In the genomic region with DNA sequence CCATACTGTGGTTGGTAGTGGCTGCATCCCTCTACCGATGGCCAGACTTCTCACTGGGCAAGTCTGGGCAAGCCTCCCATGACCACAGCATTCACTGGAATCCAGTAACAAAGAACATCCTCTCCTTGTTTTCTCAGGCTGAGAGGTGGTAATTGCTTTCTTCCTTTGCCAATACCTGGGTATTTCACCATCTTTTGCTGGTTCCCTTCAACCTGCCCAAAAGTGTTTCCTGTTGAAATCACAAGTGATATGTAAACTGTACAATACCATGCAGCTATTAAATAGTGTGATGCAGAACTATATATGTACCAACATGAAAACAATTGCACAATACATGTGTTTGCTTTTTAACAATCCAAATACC, we compare ENCODE assay signal across 9 cellular contexts. TPM values are rescaled to one million over a fixed set of nuclear protein-coding genes. Genes with fewer than 3 reads are reported as not detected.
DNase-seq lines count a peak whose midpoint lies in the region; ATAC-seq and TF ChIP-seq lines count a peak whose summit lies in the region.
"Had no signal": no experiment of that assay in that cellular context is flagged by ENCODE, and none has a peak within 500 bp of the region (broad histone marks: within the 10 kb centered on the region; RNA-seq: fewer than 3 reads in every experiment).

Gene PTCHD4, minus strand, starts transcription at position 55 of the 364 bp plus-strand sequence. CDS start 42,240 bp downstream, outside the sequence.

- H3K4me1 Mint-ChIP-seq in activated CD4-positive, alpha-beta T cell treated with anti-CD3 and anti-CD28 coated beads, Interleukin-2, amount 10 ng/mL, durations not matched to agents 24 days and 14 days: no peaks in the 10 kb centered on the region

- H3K79me2 ChIP-seq in OCI-LY3 (ENCODE audit: low read length): no peaks in the 10 kb centered on the region
- no peaks in the 10 kb centered on the region for H3K79me2 ChIP-seq in fibroblast of lung (ENCODE audit: control insufficient read depth, insufficient read depth, low read length)

- H3K27me3 ChIP-seq in OCI-LY3 (ENCODE audit: low read depth, low read length): no peaks in the 10 kb centered on the region
- no peaks in the 10 kb centered on the region for H3K27me3 ChIP-seq in fibroblast of lung (ENCODE audit: control insufficient read depth, insufficient read depth, low read length)
- no peaks in the 10 kb centered on the region for H3K27me3 ChIP-seq in gastrocnemius medialis

- H2AFZ ChIP-seq in OCI-LY3 (ENCODE audit: low read depth, low read length): 0 out of 2 replicates have a peak within 1 kb of the TSS, but pooled peaks have one; percentile 37
- peak within 1 kb of the TSS; percentile 53 for H2AFZ ChIP-seq in fibroblast of lung (ENCODE audit: low read length)

- intact Hi-C loops in gastrocnemius medialis (cut with DNase I; ENCODE audit: low total_unique reads): no loop called here
- intact Hi-C loops in activated CD4-positive, alpha-beta T cell treated with anti-CD3 and anti-CD28 coated beads, Interleukin-2, amount 10 ng/mL, durations not matched to agents 24 days and 14 days (cut with micrococcal nuclease): no loop called here

- H3K4me2 ChIP-seq in OCI-LY3 (ENCODE audit: low read length): no peak within 1 kb of the TSS
- H3K4me2 ChIP-seq in fibroblast of lung (ENCODE audit: extremely low read depth, insufficient read depth, low read length): no peak within 1 kb of the TSS

- H3K4me1 ChIP-seq in HEK293 (ENCODE audit: control insufficient read depth, insufficient read depth, low read length) (no peaks in the 10 kb centered on the region), OCI-LY3 (ENCODE audit: low read length) (no peaks in the 10 kb centered on the region), fibroblast of lung (ENCODE audit: control insufficient read depth, extremely low read depth, insufficient read depth, low read length) (no peaks in the 10 kb centered on the region), gastrocnemius medialis (no peaks in the 10 kb centered on the region)

- H3K27ac ChIP-seq in HEK293 (ENCODE audit: extremely low read depth, low read depth, low read length) (peak within 1 kb of the TSS; percentile 65), OCI-LY3 (ENCODE audit: low read length) (no peak within 1 kb of the TSS), fibroblast of lung (ENCODE audit: insufficient read depth, low read length) (no peak within 1 kb of the TSS), gastrocnemius medialis (peak within 1 kb of the TSS in 1 of 4 donors; percentile 22)

- no peaks in the 10 kb centered on the region for H3K27me3 Mint-ChIP-seq in activated CD4-positive, alpha-beta T cell treated with anti-CD3 and anti-CD28 coated beads, Interleukin-2, amount 10 ng/mL, durations not matched to agents 24 days and 14 days

- H3K36me3 ChIP-seq in HEK293 (ENCODE audit: control insufficient read depth in 2 of 2, insufficient read depth in 1 of 2, low read length in 2 of 2): no peaks in the 10 kb centered on the region
- no peaks in the 10 kb centered on the region for H3K36me3 ChIP-seq in OCI-LY3 (replicated peaks; ENCODE audit: low read depth, low read length)
- no peaks in the 10 kb centered on the region for H3K36me3 ChIP-seq in fibroblast of lung (ENCODE audit: control insufficient read depth, insufficient read depth, low read length)
- no peaks in the 10 kb centered on the region for H3K36me3 ChIP-seq in gastrocnemius medialis

- H3K36me3 Mint-ChIP-seq in activated CD4-positive, alpha-beta T cell treated with anti-CD3 and anti-CD28 coated beads, Interleukin-2, amount 10 ng/mL, durations not matched to agents 24 days and 14 days (ENCODE audit: low read depth): no peaks in the 10 kb centered on the region

- no peaks in the 10 kb centered on the region for H3K9me3 Mint-ChIP-seq in activated CD4-positive, alpha-beta T cell treated with anti-CD3 and anti-CD28 coated beads, Interleukin-2, amount 10 ng/mL, durations not matched to agents 24 days and 14 days

- ATAC-seq in gastrocnemius medialis (peak in 1 of 2 donors; percentile 49), GM21737 (IDR thresholded peaks at IDR 0.05; ENCODE audit: unreplicated experiment) (no peak), HG03571 (IDR thresholded peaks at IDR 0.05; ENCODE audit: unreplicated experiment) (no peak)

- TF ChIP-seq POLR2A in gastrocnemius medialis (IDR thresholded peaks at IDR 0.05): no peak

- DNase-seq in fibroblast of lung (ENCODE audit: low read depth in 2 of 2) (peak; percentile 48 to 87), gastrocnemius medialis (no peak)
- no peak for DNase-seq in stimulated activated CD4-positive, alpha-beta T cell treated with anti-CD3 and anti-CD28 coated beads, Interleukin-4, amount 100 ng/mL, for 24 hours
- no peak for DNase-seq in activated CD4-positive, alpha-beta T cell treated with anti-CD3 and anti-CD28 coated beads, Interleukin-2, amount 10 ng/mL, durations not matched to agents 24 days and 14 days
- DNase-seq: stimulated activated CD4-positive, alpha-beta T cell treated with anti-CD3 and anti-CD28 coated beads, Interleukin-2, amount 100 ng/mL, for 24 hours had no signal

- no peak for TF ChIP-seq CTCF in HEK293 (tag by site-specific recombination; IDR thresholded peaks at IDR 0.05)
- TF ChIP-seq CTCF in OCI-LY3 (IDR thresholded peaks at IDR 0.05; ENCODE audit: low read depth, low read length): no peak
- no peak for TF ChIP-seq CTCF in fibroblast of lung (conservative IDR thresholded peaks at IDR 0.05 in 1 of 2, IDR thresholded peaks at IDR 0.05 in 1 of 2; ENCODE audit: low read depth in 1 of 2, low read length in 2 of 2)
- no peak for TF ChIP-seq CTCF in gastrocnemius medialis (IDR thresholded peaks at IDR 0.05 in 4 of 5, conservative IDR thresholded peaks at IDR 0.05 in 1 of 5)

- H3K27ac Mint-ChIP-seq in activated CD4-positive, alpha-beta T cell treated with anti-CD3 and anti-CD28 coated beads, Interleukin-2, amount 10 ng/mL, durations not matched to agents 24 days and 14 days: no peak within 1 kb of the TSS

- H3K4me3 ChIP-seq in HEK293 (ENCODE audit: low read depth, low read length) (peak within 1 kb of the TSS; percentile 76), OCI-LY3 (ENCODE audit: low read length) (no peak within 1 kb of the TSS), fibroblast of lung (replicated peaks in 1 of 4; ENCODE audit: control extremely low read depth in 1 of 4, insufficient read depth in 1 of 4, low read depth in 3 of 4, low read length in 4 of 4) (peak within 1 kb of the TSS in 2 of 4 experiments; percentile 54 to 61), gastrocnemius medialis (peak within 1 kb of the TSS in 3 of 4 donors; percentile 5 to 18 (median 6))

- H3K9ac ChIP-seq in OCI-LY3 (ENCODE audit: low read length) (no peak within 1 kb of the TSS), fibroblast of lung (ENCODE audit: insufficient read depth, low read length) (no peak within 1 kb of the TSS)

- H4K20me1 ChIP-seq in OCI-LY3 (ENCODE audit: insufficient read depth, low read length): no peaks in the 10 kb centered on the region
- H4K20me1 ChIP-seq in fibroblast of lung (ENCODE audit: control insufficient read depth, extremely low read depth, insufficient read depth, low read length): no peaks in the 10 kb centered on the region

- no peaks in the 10 kb centered on the region for H3K9me3 ChIP-seq in HEK293 (ENCODE audit: control insufficient read depth, insufficient read depth, low read depth, low read length)
- H3K9me3 ChIP-seq in OCI-LY3 (ENCODE audit: insufficient read depth, low read length): no peaks in the 10 kb centered on the region
- no peaks in the 10 kb centered on the region for H3K9me3 ChIP-seq in fibroblast of lung (ENCODE audit: control insufficient read depth, insufficient read depth, low read depth, low read length)
- H3K9me3 ChIP-seq in gastrocnemius medialis: no peaks in the 10 kb centered on the region

- H3K4me3 Mint-ChIP-seq in activated CD4-positive, alpha-beta T cell treated with anti-CD3 and anti-CD28 coated beads, Interleukin-2, amount 10 ng/mL, durations not matched to agents 24 days and 14 days: no peak within 1 kb of the TSS

- POLR2A ChIA-PET in HEK293 (lab: Yijun Ruan, JAX): no interaction called here

- CTCF ChIA-PET in HEK293 (lab: Yijun Ruan, JAX): interaction anchor here (0.8 kb wide), 1 partner anchor 323 kb away, joined by 3 read pairs; no protein-coding TSS in a partner anchor

- in situ Hi-C loops in gastrocnemius medialis (cut with MboI; ENCODE audit: low sequenced_read_pairs in 4 of 4): no loop called here

TF ChIP-seq in HEK293, 187 proteins besides CTCF, POLR2A, EP300 and RAD21:
- TF ChIP-seq TRIM28 (IDR thresholded peaks at IDR 0.05; ENCODE audit: borderline replicate concordance, low read length) (peak; percentile 64), ZNF366 (tag by site-specific recombination; conservative IDR thresholded peaks at IDR 0.05) (0 out of 2 replicates have a peak, but pooled peaks have one; percentile 23), ZNF211 (tag by site-specific recombination; IDR thresholded peaks at IDR 0.05; ENCODE audit: low read depth) (no peak)

RNA-seq across cellular contexts. Expression of gene PTCHD4, which starts in this region (rescaled TPM):
- 4.4 and 5.8 TPM in 2 replicates for total RNA-seq in fibroblast of lung
- polyA plus RNA-seq in fibroblast of lung: 0.57 and 0.99 TPM in 2 replicates
- polyA plus RNA-seq in fibroblast of lung (2012): 0.47 and 0.70 TPM in 2 replicates
- polyA minus RNA-seq in fibroblast of lung (ENCODE audit: low replicate concordance): 0.70 TPM in 1 of 2 replicates, not detected in the other
- total RNA-seq in gastrocnemius medialis: under 1 TPM in 2 of 4 donors, not detected in 2; 0.15 to 0.20 TPM
- not detected in 2 replicates for total RNA-seq in activated CD4-positive, alpha-beta T cell treated with anti-CD3 and anti-CD28 coated beads, Interleukin-2, amount 10 ng/mL, durations not matched to agents 24 days and 14 days

Comparison
In these comparisons a context has a peak if more than half of its experiments do, and no peak if none do; other contexts are left out.
1. DNase-seq: peak in fibroblast of lung (2 of 2); none in gastrocnemius medialis (0 of 2), stimulated activated CD4-positive, alpha-beta T cell treated with anti-CD3 and anti-CD28 coated beads, Interleukin-4, amount 100 ng/mL, for 24 hours (single experiment) and activated CD4-positive, alpha-beta T cell treated with anti-CD3 and anti-CD28 coated beads, Interleukin-2, amount 10 ng/mL, durations not matched to agents 24 days and 14 days (single experiment).